In the genomic region with DNA sequence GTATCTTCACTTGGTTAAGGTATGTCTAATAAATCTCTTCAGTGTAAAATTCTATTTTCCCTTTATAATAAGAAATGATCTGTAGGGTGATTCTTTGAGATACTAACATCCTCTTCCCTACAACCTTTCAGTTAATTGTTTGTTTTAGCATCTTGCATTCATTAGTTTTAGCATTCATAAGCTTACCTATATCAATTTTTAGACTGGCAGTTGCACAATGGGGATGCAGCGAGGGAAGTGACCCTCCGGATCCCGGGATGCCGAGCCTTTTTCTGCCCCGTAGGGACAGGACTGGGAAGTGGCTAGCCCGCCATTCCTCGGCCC, we compare ENCODE assay signal across 8 cellular contexts. TPM values are rescaled to one million over a fixed set of nuclear protein-coding genes. Genes with fewer than 3 reads are reported as not detected.
DNase-seq lines count a peak whose midpoint lies in the region; ATAC-seq and TF ChIP-seq lines count a peak whose summit lies in the region.

No MANE protein-coding gene starts in this region.

- H3K27ac ChIP-seq in VCaP = peak overlapping the region; percentile 83

- ATAC-seq in sciatic nerve (peak; percentile 81), HG03469 (IDR thresholded peaks at IDR 0.05; ENCODE audit: unreplicated experiment) (no peak), GM21381 (IDR thresholded peaks at IDR 0.05; ENCODE audit: unreplicated experiment) (no peak)

- DNase-seq in foreskin fibroblast (no peak), sciatic nerve (ENCODE audit: low spot score) (no peak), hepatic stellate cell (ENCODE audit: low spot score) (no peak), NCI-H146 treated with DMSO at 0.1 percent for 48 hours (lab: John Stamatoyannopoulos, UW; ENCODE audit: unreplicated experiment) (no peak)

- H3K4me3 ChIP-seq in GM12875 (ENCODE audit: low read depth, low read length) (peak overlapping the region; percentile 66), foreskin fibroblast (ENCODE audit: low read depth in 1 of 2, low read length in 2 of 2) (peak overlapping the region; percentile 64 to 94)

- no peak for TF ChIP-seq CTCF in GM12875 (IDR thresholded peaks at IDR 0.05; ENCODE audit: borderline replicate concordance, insufficient read depth, low read depth, low read length)
- no peak for TF ChIP-seq CTCF in VCaP (conservative IDR thresholded peaks at IDR 0.05)
- no peak for TF ChIP-seq CTCF in foreskin fibroblast (IDR thresholded peaks at IDR 0.05; ENCODE audit: low read depth, low read length)

- intact Hi-C loops in sciatic nerve (cut with DNase I) = no loop called here

RNA-seq across cellular contexts. Expression of a gene that starts 0.5 kb away (rescaled TPM):
- 6.7 TPM for total RNA-seq in sciatic nerve

RNA-seq across cellular contexts. Expression of a gene that starts 55.8 kb away (rescaled TPM):
- 4.9 TPM for total RNA-seq in sciatic nerve
